ENCODE assay signal across 8 cellular contexts in the genomic region with DNA sequence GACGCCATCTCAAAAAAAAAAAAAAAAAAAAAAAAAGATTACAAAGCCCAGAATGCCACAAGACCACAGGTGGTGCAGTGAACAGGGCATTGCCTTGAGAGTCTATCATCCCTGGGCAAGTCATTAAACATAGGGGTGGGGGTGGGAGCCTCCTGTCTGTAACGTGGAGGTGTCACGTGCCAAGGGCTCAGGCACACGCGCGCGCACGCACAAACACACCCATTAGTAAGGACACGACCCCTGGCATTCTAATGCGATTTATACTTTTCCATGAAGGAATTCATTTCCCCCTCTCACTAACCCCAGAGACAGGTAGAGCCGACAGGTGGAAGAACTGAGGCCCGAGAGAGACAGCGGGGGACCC. TPM values are rescaled to one million over a fixed set of nuclear protein-coding genes. Genes with fewer than 3 reads are reported as not detected.
DNase-seq lines count a peak whose midpoint lies in the region; ATAC-seq, FAIRE-seq and TF ChIP-seq lines count a peak whose summit lies in the region.

No MANE protein-coding gene starts in this region.

- peaks cover 25% of the 10 kb centered on the region for H3K4me1 Mint-ChIP-seq in stimulated activated naive CD8-positive, alpha-beta T cell treated with anti-CD3 and anti-CD28 coated beads, Interleukin-15, Interleukin-2, amounts not matched to agents 100 ng/mL and 50 ng/mL, for 24 hours (ENCODE audit: low read depth)
- H3K4me1 Mint-ChIP-seq in activated CD8-positive, alpha-beta T cell treated with anti-CD3 and anti-CD28 coated beads, Interleukin-2, amount 10 ng/mL, durations not matched to agents 7 days and 5 days (ENCODE audit: low read depth) = peaks cover 37% of the 10 kb centered on the region

- peaks cover 41% of the 10 kb centered on the region for H3K27me3 Mint-ChIP-seq in stimulated activated naive CD8-positive, alpha-beta T cell treated with anti-CD3 and anti-CD28 coated beads, Interleukin-15, Interleukin-2, amounts not matched to agents 100 ng/mL and 50 ng/mL, for 24 hours
- peaks cover 48% of the 10 kb centered on the region for H3K27me3 Mint-ChIP-seq in activated CD8-positive, alpha-beta T cell treated with anti-CD3 and anti-CD28 coated beads, Interleukin-2, amount 10 ng/mL, durations not matched to agents 7 days and 5 days (ENCODE audit: low read depth)

- no peaks in the 10 kb centered on the region for H3K36me3 Mint-ChIP-seq in stimulated activated naive CD8-positive, alpha-beta T cell treated with anti-CD3 and anti-CD28 coated beads, Interleukin-15, Interleukin-2, amounts not matched to agents 100 ng/mL and 50 ng/mL, for 24 hours (ENCODE audit: low read depth)
- no peaks in the 10 kb centered on the region for H3K36me3 Mint-ChIP-seq in activated CD8-positive, alpha-beta T cell treated with anti-CD3 and anti-CD28 coated beads, Interleukin-2, amount 10 ng/mL, durations not matched to agents 7 days and 5 days (ENCODE audit: low read depth)

- POLR2A ChIA-PET in activated CD8-positive, alpha-beta T cell treated with anti-CD3 and anti-CD28 coated beads, Interleukin-2, amount 10 ng/mL, durations not matched to agents 7 days and 5 days (lab: Charles Lee) = interaction anchor here (0.6 kb wide), 2 partner anchors 380 to 1220 kb away, joined by 3 read pairs; no protein-coding TSS in a partner anchor

- H3K4me1 ChIP-seq in kidney (ENCODE audit: control insufficient read depth in 1 of 2, insufficient read depth in 1 of 2, low read depth in 1 of 2, low read length in 2 of 2) (peaks cover 13 to 15% of the 10 kb centered on the region in 2 donors), thymus (ENCODE audit: control insufficient read depth, insufficient read depth, low read length) (peaks cover 15% of the 10 kb centered on the region)

- H3K4me3 ChIP-seq in kidney (ENCODE audit: low read length in 2 of 2) (peak overlapping the region; percentile 50 to 71), thymus (ENCODE audit: low read length) (peak overlapping the region; percentile 60)

- H3K36me3 ChIP-seq in kidney (ENCODE audit: control insufficient read depth in 1 of 2, insufficient read depth in 2 of 2, low read length in 2 of 2) (no peaks in the 10 kb centered on the region), thymus (ENCODE audit: control insufficient read depth, insufficient read depth) (no peaks in the 10 kb centered on the region)

- peaks cover 10% of the 10 kb centered on the region for H3K27me3 ChIP-seq in thymus (ENCODE audit: control insufficient read depth, insufficient read depth)

- no peak for ATAC-seq in stimulated activated naive CD8-positive, alpha-beta T cell treated with anti-CD3 and anti-CD28 coated beads, Interleukin-15, Interleukin-2, amounts not matched to agents 100 U/mL and 50 U/mL, for 24 hours
- no peak for ATAC-seq in activated CD8-positive, alpha-beta T cell treated with anti-CD3 and anti-CD28 coated beads, Interleukin-2, amount 10 ng/mL, durations not matched to agents 7 days and 5 days
- no peak for ATAC-seq in HG02610 (IDR thresholded peaks at IDR 0.05; ENCODE audit: unreplicated experiment)

- peak overlapping the region; percentile 32 to 80 for H3K9ac ChIP-seq in kidney (ENCODE audit: low read length in 2 of 2)

- TF ChIP-seq CTCF in kidney (IDR thresholded peaks at IDR 0.05; ENCODE audit: borderline replicate concordance, extremely low read depth, insufficient read depth) = no peak

- WGBS in thymus = 2% methylated on average over 13 of the region's 13 CpGs

- no peak overlapping the region for H3K27ac Mint-ChIP-seq in stimulated activated naive CD8-positive, alpha-beta T cell treated with anti-CD3 and anti-CD28 coated beads, Interleukin-15, Interleukin-2, amounts not matched to agents 100 ng/mL and 50 ng/mL, for 24 hours
- no peak overlapping the region for H3K27ac Mint-ChIP-seq in activated CD8-positive, alpha-beta T cell treated with anti-CD3 and anti-CD28 coated beads, Interleukin-2, amount 10 ng/mL, durations not matched to agents 7 days and 5 days

- no peaks in the 10 kb centered on the region for H3K9me3 Mint-ChIP-seq in stimulated activated naive CD8-positive, alpha-beta T cell treated with anti-CD3 and anti-CD28 coated beads, Interleukin-15, Interleukin-2, amounts not matched to agents 100 ng/mL and 50 ng/mL, for 24 hours
- H3K9me3 Mint-ChIP-seq in activated CD8-positive, alpha-beta T cell treated with anti-CD3 and anti-CD28 coated beads, Interleukin-2, amount 10 ng/mL, durations not matched to agents 7 days and 5 days (ENCODE audit: insufficient read depth) = no peaks in the 10 kb centered on the region

- no peaks in the 10 kb centered on the region for H3K9me3 ChIP-seq in kidney (ENCODE audit: control insufficient read depth in 1 of 2, low read length in 2 of 2)
- H3K9me3 ChIP-seq in thymus (ENCODE audit: control insufficient read depth) = peaks cover 1% of the 10 kb centered on the region

- peak overlapping the region; percentile 39 for H3K4me3 Mint-ChIP-seq in stimulated activated naive CD8-positive, alpha-beta T cell treated with anti-CD3 and anti-CD28 coated beads, Interleukin-15, Interleukin-2, amounts not matched to agents 100 ng/mL and 50 ng/mL, for 24 hours
- peak overlapping the region; percentile 64 for H3K4me3 Mint-ChIP-seq in activated CD8-positive, alpha-beta T cell treated with anti-CD3 and anti-CD28 coated beads, Interleukin-2, amount 10 ng/mL, durations not matched to agents 7 days and 5 days

- no peak for FAIRE-seq in kidney (lab: Jason Lieb, UNC)

- intact Hi-C loops in kidney (cut with DNase I) = no loop called here

- no peak for DNase-seq in stimulated activated naive CD8-positive, alpha-beta T cell treated with anti-CD3 and anti-CD28 coated beads, Interleukin-15, Interleukin-2, amounts not matched to agents 100 U/mL and 50 U/mL, for 24 hours
- DNase-seq in activated CD8-positive, alpha-beta T cell treated with anti-CD3 and anti-CD28 coated beads, Interleukin-2, amount 10 ng/mL, durations not matched to agents 7 days and 5 days = no peak
- DNase-seq in kidney (no peak), NOMO-1 treated with DMSO at 0.1 percent for 48 hours (lab: John Stamatoyannopoulos, UW; ENCODE audit: unreplicated experiment) (no peak)
- DNase-seq in activated CD8-positive, alpha-beta memory T cell treated with anti-CD3 and anti-CD28 coated beads, Interleukin-2, amount 50 U/mL, for 48 hours = no peak

- H3K27ac ChIP-seq in kidney (ENCODE audit: low read depth in 2 of 2, low read length in 2 of 2) = no peak overlapping the region
- no peak overlapping the region for H3K27ac ChIP-seq in thymus (ENCODE audit: low read depth)

- CTCF ChIA-PET in activated CD8-positive, alpha-beta T cell treated with anti-CD3 and anti-CD28 coated beads, Interleukin-2, amount 10 ng/mL, durations not matched to agents 7 days and 5 days (lab: Charles Lee) = interaction anchor here (1.4 kb wide), 1 partner anchor 17 kb away, joined by 4 read pairs; no protein-coding TSS in a partner anchor

RNA-seq across cellular contexts. Expression of a gene that starts 5.8 kb away (rescaled TPM):
- total RNA-seq in activated CD8-positive, alpha-beta T cell treated with anti-CD3 and anti-CD28 coated beads, Interleukin-2, amount 10 ng/mL, durations not matched to agents 7 days and 5 days = 10 to 100 TPM; 14.3 to 18.3 TPM
- total RNA-seq in kidney = 8.9 TPM
- polyA plus RNA-seq in kidney (ENCODE audit: insufficient read depth, low read depth, low replicate concordance) (35.9 TPM), thymus (7.8 TPM)

RNA-seq across cellular contexts. Expression of a gene that starts 21.3 kb away (rescaled TPM):
- total RNA-seq in activated CD8-positive, alpha-beta T cell treated with anti-CD3 and anti-CD28 coated beads, Interleukin-2, amount 10 ng/mL, durations not matched to agents 7 days and 5 days = under 1 TPM in 1 of 2 experiments, not detected in 1; 0.24 TPM
- total RNA-seq in kidney = not detected
- not detected for polyA plus RNA-seq in kidney (ENCODE audit: insufficient read depth, low read depth, low replicate concordance)
- polyA plus RNA-seq in thymus = not detected

RNA-seq across cellular contexts. Expression of a gene that starts 42.2 kb away (rescaled TPM):
- total RNA-seq in activated CD8-positive, alpha-beta T cell treated with anti-CD3 and anti-CD28 coated beads, Interleukin-2, amount 10 ng/mL, durations not matched to agents 7 days and 5 days = 10 to 100 TPM; 28.6 to 29.9 TPM
- 21.3 TPM for total RNA-seq in kidney
- polyA plus RNA-seq in kidney (ENCODE audit: insufficient read depth, low read depth, low replicate concordance) (26.6 TPM), thymus (25.5 TPM)

RNA-seq across cellular contexts. Expression of a gene that starts 47.3 kb away (rescaled TPM):
- total RNA-seq in activated CD8-positive, alpha-beta T cell treated with anti-CD3 and anti-CD28 coated beads, Interleukin-2, amount 10 ng/mL, durations not matched to agents 7 days and 5 days = 100 to 1,000 TPM; 391 to 410 TPM
- 352 TPM for total RNA-seq in kidney
- polyA plus RNA-seq in kidney (ENCODE audit: insufficient read depth, low read depth, low replicate concordance) = 376 TPM
- polyA plus RNA-seq in thymus = 302 TPM
